ENCODE assay signal across 16 cellular contexts in genomic region chr3:123098411-123099330, GRCh38. TPM values are rescaled to one million over a fixed set of nuclear protein-coding genes. Genes with fewer than 3 reads are reported as not detected.
DNase-seq lines count a peak whose midpoint lies in the region; ATAC-seq, FAIRE-seq and TF ChIP-seq lines count a peak whose summit lies in the region.
"Had no signal": no experiment of that assay in that cellular context is flagged by ENCODE, and none has a peak within 500 bp of the region (broad histone marks: within the 10 kb centered on the region; RNA-seq: fewer than 3 reads in every experiment).

No MANE protein-coding gene starts in this region.

- H3K27ac Mint-ChIP-seq in activated naive CD4-positive, alpha-beta T cell treated with anti-CD3 and anti-CD28 coated beads, Interleukin-2, amount 10 ng/mL, durations not matched to agents 7 days and 5 days: peak overlapping the region; percentile 4
- no peak overlapping the region for H3K27ac Mint-ChIP-seq in astrocyte (ENCODE audit: unreplicated experiment)

- ATAC-seq in GM18873 (IDR thresholded peaks at IDR 0.05; ENCODE audit: low FRiP score, unreplicated experiment): no peak
- ATAC-seq in gastroesophageal sphincter: no peak
- ATAC-seq: activated CD4-positive, CD25-positive, alpha-beta regulatory T cell treated with anti-CD3 and anti-CD28 coated beads, Interleukin-2, amount 50 U/mL, for 24 hours had no signal

- TF ChIP-seq CTCF in astrocyte (IDR thresholded peaks at IDR 0.05; ENCODE audit: insufficient read depth, low read depth, low read length) (no peak), transverse colon (IDR thresholded peaks at IDR 0.05) (no peak), gastroesophageal sphincter (IDR thresholded peaks at IDR 0.05) (no peak)

- H3K27ac ChIP-seq in astrocyte (ENCODE audit: low read depth, low read length) (no peak overlapping the region), transverse colon (peak overlapping the region; percentile 48 to 74 (median 64)), gastroesophageal sphincter (peak overlapping the region in 2 of 4 donors; percentile 14 to 67)

- peaks cover 4% of the 10 kb centered on the region for H3K36me3 Mint-ChIP-seq in activated naive CD4-positive, alpha-beta T cell treated with anti-CD3 and anti-CD28 coated beads, Interleukin-2, amount 10 ng/mL, durations not matched to agents 7 days and 5 days
- peaks cover 49% of the 10 kb centered on the region for H3K36me3 Mint-ChIP-seq in astrocyte (ENCODE audit: low read depth, unreplicated experiment)

- H3K4me1 Mint-ChIP-seq in activated naive CD4-positive, alpha-beta T cell treated with anti-CD3 and anti-CD28 coated beads, Interleukin-2, amount 10 ng/mL, durations not matched to agents 7 days and 5 days: no peaks in the 10 kb centered on the region
- peaks cover 39% of the 10 kb centered on the region for H3K4me1 Mint-ChIP-seq in astrocyte (ENCODE audit: low read depth, unreplicated experiment)

- DNase-seq in activated naive CD4-positive, alpha-beta T cell treated with anti-CD3 and anti-CD28 coated beads, Interleukin-2, amount 10 ng/mL, durations not matched to agents 7 days and 5 days: no peak
- DNase-seq in activated naive CD4-positive, alpha-beta T cell (lab: John Stamatoyannopoulos, UW): no peak
- DNase-seq in astrocyte (ENCODE audit: low read depth) (peak; percentile 53), kidney glomerular epithelial cell (lab: John Stamatoyannopoulos, UW) (peak; percentile 30), transverse colon (peak; percentile 44), NK-92 (lab: John Stamatoyannopoulos, UW; ENCODE audit: unreplicated experiment) (no peak)
- DNase-seq: activated T-cell treated with anti-CD3 and anti-CD28 coated beads for 4 hours, COR-L47, KBM-7, NCI-H187, nucleus accumbens had no signal

- in situ Hi-C loops in transverse colon (cut with MboI; ENCODE audit: low pct_ligation_motif_present in 1 of 4, low pct_unique_long_range_greater_than_20kb in 1 of 4, low sequenced_read_pairs in 3 of 4): no loop called here

- no peak overlapping the region for H3K9ac ChIP-seq in astrocyte (ENCODE audit: low read length)

- H3K27me3 Mint-ChIP-seq in activated naive CD4-positive, alpha-beta T cell treated with anti-CD3 and anti-CD28 coated beads, Interleukin-2, amount 10 ng/mL, durations not matched to agents 7 days and 5 days: no peaks in the 10 kb centered on the region
- no peaks in the 10 kb centered on the region for H3K27me3 Mint-ChIP-seq in astrocyte (ENCODE audit: low read depth, unreplicated experiment)

- TF ChIP-seq POLR2A in transverse colon (IDR thresholded peaks at IDR 0.05): no peak
- no peak for TF ChIP-seq POLR2A in gastroesophageal sphincter (IDR thresholded peaks at IDR 0.05)

- no peak overlapping the region for H2AFZ ChIP-seq in astrocyte (ENCODE audit: low read depth, low read length)

- CTCF ChIA-PET in activated naive CD4-positive, alpha-beta T cell treated with anti-CD3 and anti-CD28 coated beads, Interleukin-2, amount 10 ng/mL, durations not matched to agents 7 days and 5 days (lab: Charles Lee): no interaction called here

- intact Hi-C loops in transverse colon (cut with DNase I; ENCODE audit: low total_unique reads): no loop called here

- H3K4me1 ChIP-seq in astrocyte (ENCODE audit: insufficient read depth, low read length) (peaks cover 16% of the 10 kb centered on the region), transverse colon (peaks cover 7 to 33% (median 18%) of the 10 kb centered on the region in 4 donors), gastroesophageal sphincter (peaks cover 0 to 68% (median 25%) of the 10 kb centered on the region in 3 donors)

- no peaks in the 10 kb centered on the region for H3K9me3 Mint-ChIP-seq in activated naive CD4-positive, alpha-beta T cell treated with anti-CD3 and anti-CD28 coated beads, Interleukin-2, amount 10 ng/mL, durations not matched to agents 7 days and 5 days
- H3K9me3 Mint-ChIP-seq in astrocyte (ENCODE audit: unreplicated experiment): no peaks in the 10 kb centered on the region

- no peak for FAIRE-seq in astrocyte (lab: Jason Lieb, UNC)
- FAIRE-seq: A204.1 had no signal

- no peaks in the 10 kb centered on the region for H3K9me3 ChIP-seq in astrocyte (ENCODE audit: insufficient read depth, low read depth, low read length)
- no peaks in the 10 kb centered on the region for H3K9me3 ChIP-seq in transverse colon
- no peaks in the 10 kb centered on the region for H3K9me3 ChIP-seq in gastroesophageal sphincter
- H3K9me3 ChIP-seq: thyroid gland had no signal

- H3K27me3 ChIP-seq in astrocyte (ENCODE audit: insufficient read depth, low read length) (no peaks in the 10 kb centered on the region), transverse colon (no peaks in the 10 kb centered on the region), gastroesophageal sphincter (no peaks in the 10 kb centered on the region)
- H3K27me3 ChIP-seq: thyroid gland had no signal

- WGBS in transverse colon (ENCODE audit: low coverage in 1 of 2), 2 donors: 69 to 76% methylated on average over 6 to 7 of the region's 7 CpGs
- WGBS in gastroesophageal sphincter (ENCODE audit: low coverage in 1 of 2), 2 donors: 20 to 71% methylated on average over 2 to 6 of the region's 7 CpGs

- H3K4me3 Mint-ChIP-seq in activated naive CD4-positive, alpha-beta T cell treated with anti-CD3 and anti-CD28 coated beads, Interleukin-2, amount 10 ng/mL, durations not matched to agents 7 days and 5 days: no peak overlapping the region
- H3K4me3 Mint-ChIP-seq in astrocyte (ENCODE audit: unreplicated experiment): no peak overlapping the region

- H4K20me1 ChIP-seq in astrocyte (ENCODE audit: insufficient read depth, low read length): peaks cover 90% of the 10 kb centered on the region

- no peak overlapping the region for H3K4me3 ChIP-seq in astrocyte (ENCODE audit: insufficient read depth, low read depth, low read length)
- H3K4me3 ChIP-seq in transverse colon: no peak overlapping the region
- H3K4me3 ChIP-seq in gastroesophageal sphincter: no peak overlapping the region
- H3K4me3 ChIP-seq: thyroid gland had no signal

- no peak for TF ChIP-seq EP300 in transverse colon (IDR thresholded peaks at IDR 0.05; ENCODE audit: low read depth)
- no peak for TF ChIP-seq EP300 in gastroesophageal sphincter (IDR thresholded peaks at IDR 0.05)

- peaks cover 17% of the 10 kb centered on the region for H3K36me3 ChIP-seq in astrocyte (ENCODE audit: insufficient read depth, low read length)
- H3K36me3 ChIP-seq in transverse colon: peaks cover 0 to 12% (median 0%) of the 10 kb centered on the region in 4 donors
- H3K36me3 ChIP-seq in gastroesophageal sphincter: peaks cover 0 to 17% of the 10 kb centered on the region in 2 donors

- H3K79me2 ChIP-seq in astrocyte (ENCODE audit: insufficient read depth, low read length): peaks cover 13% of the 10 kb centered on the region

- no peak overlapping the region for H3K4me2 ChIP-seq in astrocyte (ENCODE audit: low read length)

RNA-seq across cellular contexts. Expression of gene PDIA5, which starts 31.8 kb away (rescaled TPM):
- total RNA-seq in astrocyte: 77.5 and 86.5 TPM in 2 replicates
- total RNA-seq in transverse colon: 100 to 1,000 TPM in 2 of 4 donors, 10 to 100 TPM in 2; 17.3 to 185 (median 65.1) TPM
- total RNA-seq in gastroesophageal sphincter: 10 to 100 TPM in 3 of 4 donors, 1 to 10 TPM in 1; 9.0 to 19.8 (median 16.9) TPM

Comparison
In these comparisons a context has a peak if more than half of its experiments do, and no peak if none do; other contexts are left out.
1. DNase-seq: peak in astrocyte (single experiment), kidney glomerular epithelial cell (single experiment) and transverse colon (single experiment); none in activated naive CD4-positive, alpha-beta T cell treated with anti-CD3 and anti-CD28 coated beads, Interleukin-2, amount 10 ng/mL, durations not matched to agents 7 days and 5 days (single experiment), activated naive CD4-positive, alpha-beta T cell (0 of 4) and NK-92 (single experiment).